ENCODE assay signal across 37 cellular contexts in the genomic region with DNA sequence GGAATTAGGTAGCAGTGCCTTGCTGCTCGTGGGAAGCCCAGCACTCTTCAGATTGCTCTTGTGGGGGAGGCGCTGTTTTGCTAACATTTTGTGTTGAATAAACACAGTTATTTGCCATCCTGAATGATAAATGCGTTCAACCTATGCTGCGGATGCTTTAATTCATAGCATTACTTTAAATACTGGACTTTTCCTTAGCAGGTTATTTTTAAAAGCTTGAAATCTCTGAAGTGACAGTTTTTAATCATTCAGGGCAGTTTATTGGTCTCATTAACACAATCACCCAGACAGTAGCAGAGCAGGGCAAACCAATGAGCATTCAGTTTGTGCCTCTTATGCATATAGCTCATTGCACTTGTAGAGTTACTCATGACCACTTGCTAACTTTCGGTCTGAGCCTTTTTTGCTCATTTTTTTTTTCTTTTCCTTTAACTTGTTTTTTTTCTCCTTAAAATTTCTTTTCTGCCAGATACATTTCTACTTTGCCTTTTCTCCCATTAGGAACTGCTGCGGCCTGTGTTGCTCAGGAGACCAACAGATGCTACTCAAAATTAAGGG. TPM values are rescaled to one million over a fixed set of nuclear protein-coding genes. Genes with fewer than 3 reads are reported as not detected.
"Had no signal": no experiment of that assay in that cellular context is flagged by ENCODE, and none has a peak within 500 bp of the region (broad histone marks: within the 10 kb centered on the region; RNA-seq: fewer than 3 reads in every experiment).

No MANE protein-coding gene starts in this region.

- H3K27ac Mint-ChIP-seq: activated CD4-positive, alpha-beta memory T cell treated with anti-CD3 and anti-CD28 coated beads, Interleukin-2, amount 10 ng/mL, durations not matched to agents 7 days and 5 days; activated CD4-positive, alpha-beta T cell treated with anti-CD3 and anti-CD28 coated beads for 36 hours; activated CD4-positive, alpha-beta T cell treated with anti-CD3 and anti-CD28 coated beads, Interleukin-2, amount 10 ng/mL, durations not matched to agents 7 days and 5 days; activated CD8-positive, alpha-beta memory T cell treated with anti-CD3 and anti-CD28 coated beads, Interleukin-2, amount 10 ng/mL, durations not matched to agents 7 days and 5 days; activated CD8-positive, alpha-beta T cell treated with anti-CD3 and anti-CD28 coated beads, Interleukin-2, amount 10 ng/mL, durations not matched to agents 7 days and 5 days; activated naive CD4-positive, alpha-beta T cell treated with anti-CD3 and anti-CD28 coated beads, Interleukin-2, amount 10 ng/mL, durations not matched to agents 7 days and 5 days; activated naive CD4-positive, alpha-beta T cell treated with anti-CD3 and anti-CD28 coated beads, Interleukin-2, amount 50 U/mL, for 24 hours; activated naive CD8-positive, alpha-beta T cell; activated naive CD8-positive, alpha-beta T cell treated with anti-CD3 and anti-CD28 coated beads, Interleukin-2, amount 10 ng/mL, durations not matched to agents 7 days and 5 days; activated naive CD8-positive, alpha-beta T cell treated with anti-CD3 and anti-CD28 coated beads, Interleukin-2, amount 50 U/mL, for 24 hours; activated T-cell treated with anti-CD3 and anti-CD28 coated beads, Interleukin-2, amount 50 U/mL, for 24 hours; activated T-helper 2 cell treated with anti-CD3 and anti-CD28 coated beads, Interferon-gamma antibody, Interleukin-2, Interleukin-4, amounts not matched to agents 10 μg/mL and 5 μg/mL and 100 μg/mL, durations not matched to agents 14 hours and 24 hours and 36 hours; brain; T-helper 1 cell treated with Interleukin-12 subunit alpha and Interleukin-12 subunit beta and Interleukin-4 antibody, amounts not matched to agents 30 μg/mL and 1 μg/mL, for 36 hours; T-helper 2 cell treated with Interferon-gamma antibody and Interleukin-4, amounts not matched to agents 5 μg/mL and 100 μg/mL, for 36 hours; WTC11 had no signal

- H3K4me1 Mint-ChIP-seq: central memory CD8-positive, alpha-beta T cell had no signal

- ATAC-seq: activated CD4-positive, alpha-beta T cell treated with anti-CD3 and anti-CD28 coated beads for 36 hours; activated CD4-positive, CD25-positive, alpha-beta regulatory T cell treated with anti-CD3 and anti-CD28 coated beads, Interleukin-2, amount 50 U/mL, for 24 hours; activated CD8-positive, alpha-beta memory T cell treated with anti-CD3 and anti-CD28 coated beads, Interleukin-2, amount 10 ng/mL, durations not matched to agents 7 days and 5 days; activated CD8-positive, alpha-beta T cell treated with anti-CD3 and anti-CD28 coated beads, Interleukin-2, amount 10 ng/mL, durations not matched to agents 7 days and 5 days; activated naive CD8-positive, alpha-beta T cell treated with anti-CD3 and anti-CD28 coated beads, Interleukin-2, amount 50 U/mL, for 24 hours; WTC11 had no signal

- H3K36me3 ChIP-seq: ascending aorta, cardiac muscle cell, WERI-Rb-1 had no signal

- H3K4me3 Mint-ChIP-seq: activated CD4-positive, alpha-beta memory T cell treated with anti-CD3 and anti-CD28 coated beads, Interleukin-2, amount 10 ng/mL, durations not matched to agents 7 days and 5 days; activated CD4-positive, alpha-beta T cell treated with anti-CD3 and anti-CD28 coated beads for 36 hours; activated CD4-positive, alpha-beta T cell treated with anti-CD3 and anti-CD28 coated beads, Interleukin-2, amount 10 ng/mL, durations not matched to agents 7 days and 5 days; activated CD8-positive, alpha-beta memory T cell treated with anti-CD3 and anti-CD28 coated beads, Interleukin-2, amount 10 ng/mL, durations not matched to agents 7 days and 5 days; activated CD8-positive, alpha-beta T cell treated with anti-CD3 and anti-CD28 coated beads, Interleukin-2, amount 10 ng/mL, durations not matched to agents 7 days and 5 days; activated naive CD4-positive, alpha-beta T cell treated with anti-CD3 and anti-CD28 coated beads, Interleukin-2, amount 10 ng/mL, durations not matched to agents 7 days and 5 days; activated naive CD4-positive, alpha-beta T cell treated with anti-CD3 and anti-CD28 coated beads, Interleukin-2, amount 50 U/mL, for 24 hours; activated naive CD8-positive, alpha-beta T cell; activated naive CD8-positive, alpha-beta T cell treated with anti-CD3 and anti-CD28 coated beads, Interleukin-2, amount 10 ng/mL, durations not matched to agents 7 days and 5 days; activated naive CD8-positive, alpha-beta T cell treated with anti-CD3 and anti-CD28 coated beads, Interleukin-2, amount 50 U/mL, for 24 hours; activated T-cell treated with anti-CD3 and anti-CD28 coated beads, Interleukin-2, amount 50 U/mL, for 24 hours; central memory CD8-positive, alpha-beta T cell; T-helper 1 cell treated with Interleukin-12 subunit alpha and Interleukin-12 subunit beta and Interleukin-4 antibody, amounts not matched to agents 30 μg/mL and 1 μg/mL, for 36 hours; T-helper 2 cell treated with Interferon-gamma antibody and Interleukin-4, amounts not matched to agents 5 μg/mL and 100 μg/mL, for 36 hours; WTC11 had no signal

- H3K4me1 ChIP-seq: ascending aorta had no signal

- H3K4me3 ChIP-seq: ascending aorta, cardiac muscle cell had no signal

- H3K9me3 ChIP-seq: ascending aorta had no signal

- DNase-seq: activated CD4-positive, alpha-beta memory T cell treated with anti-CD3 and anti-CD28 coated beads, Interleukin-2, amount 10 ng/mL, durations not matched to agents 7 days and 5 days; activated CD4-positive, alpha-beta T cell treated with anti-CD3 and anti-CD28 coated beads for 1 hour; activated CD4-positive, alpha-beta T cell treated with anti-CD3 and anti-CD28 coated beads for 36 hours; activated CD4-positive, alpha-beta T cell treated with anti-CD3 and anti-CD28 coated beads for 48 hours; activated CD4-positive, alpha-beta T cell treated with anti-CD3 and anti-CD28 coated beads, Interleukin-2, amount 10 ng/mL, durations not matched to agents 7 days and 5 days; activated CD4-positive, alpha-beta T cell treated with anti-CD3 and anti-CD28 coated beads, Interleukin-2, amount 50 U/mL, for 48 hours; activated CD4-positive, CD25-positive, alpha-beta regulatory T cell; activated CD8-positive, alpha-beta memory T cell treated with anti-CD3 and anti-CD28 coated beads for 24 hours; activated CD8-positive, alpha-beta memory T cell treated with anti-CD3 and anti-CD28 coated beads, Interleukin-2, amount 10 ng/mL, durations not matched to agents 7 days and 5 days; activated CD8-positive, alpha-beta memory T cell treated with anti-CD3 and anti-CD28 coated beads, Interleukin-2, amount 50 U/mL, for 48 hours; activated CD8-positive, alpha-beta T cell treated with anti-CD3 and anti-CD28 coated beads, Interleukin-2, amount 10 ng/mL, durations not matched to agents 7 days and 5 days; activated effector memory CD4-positive, alpha-beta T cell treated with Interleukin-2 at 50 U/mL for 16 hours; activated gamma-delta T cell; activated naive CD4-positive, alpha-beta T cell treated with anti-CD3 and anti-CD28 coated beads, Interleukin-2, amount 10 ng/mL, durations not matched to agents 7 days and 5 days; activated naive CD4-positive, alpha-beta T cell treated with Interleukin-2 at 50 U/mL for 16 hours; activated naive CD8-positive, alpha-beta T cell treated with anti-CD3 and anti-CD28 coated beads, Interleukin-2, amount 10 ng/mL, durations not matched to agents 7 days and 5 days; activated naive CD8-positive, alpha-beta T cell treated with anti-CD3 and anti-CD28 coated beads, Interleukin-2, amount 50 U/mL, for 24 hours; activated T-cell treated with anti-CD3 and anti-CD28 coated beads, Interleukin-2, amount 50 U/mL, for 24 hours; activated T-cell treated with anti-CD3 and anti-CD28 coated beads, Interleukin-2, amount 50 U/mL, for 48 hours; amygdala; anterior cingulate cortex; T-helper 1 cell; T-helper 2 cell; T-helper 9 cell; WERI-Rb-1 had no signal

- H3K9me3 Mint-ChIP-seq: activated CD4-positive, alpha-beta memory T cell treated with anti-CD3 and anti-CD28 coated beads, Interleukin-2, amount 10 ng/mL, durations not matched to agents 7 days and 5 days; activated CD4-positive, alpha-beta T cell treated with anti-CD3 and anti-CD28 coated beads, Interleukin-2, amount 10 ng/mL, durations not matched to agents 7 days and 5 days; activated naive CD4-positive, alpha-beta T cell treated with anti-CD3 and anti-CD28 coated beads, Interleukin-2, amount 10 ng/mL, durations not matched to agents 7 days and 5 days; activated naive CD4-positive, alpha-beta T cell treated with anti-CD3 and anti-CD28 coated beads, Interleukin-2, amount 50 U/mL, for 24 hours; activated naive CD8-positive, alpha-beta T cell treated with anti-CD3 and anti-CD28 coated beads, Interleukin-2, amount 10 ng/mL, durations not matched to agents 7 days and 5 days; activated naive CD8-positive, alpha-beta T cell treated with anti-CD3 and anti-CD28 coated beads, Interleukin-2, amount 50 U/mL, for 24 hours; activated T-cell treated with anti-CD3 and anti-CD28 coated beads, Interleukin-2, amount 50 U/mL, for 24 hours; activated T-helper 2 cell treated with anti-CD3 and anti-CD28 coated beads, Interferon-gamma antibody, Interleukin-2, Interleukin-4, amounts not matched to agents 10 μg/mL and 5 μg/mL and 100 μg/mL, durations not matched to agents 14 hours and 24 hours and 36 hours; brain; central memory CD8-positive, alpha-beta T cell; T-helper 1 cell treated with Interleukin-12 subunit alpha and Interleukin-12 subunit beta and Interleukin-4 antibody, amounts not matched to agents 30 μg/mL and 1 μg/mL, for 36 hours; T-helper 2 cell treated with Interferon-gamma antibody and Interleukin-4, amounts not matched to agents 5 μg/mL and 100 μg/mL, for 36 hours; WTC11 had no signal

- H3K36me3 Mint-ChIP-seq: activated naive CD4-positive, alpha-beta T cell treated with anti-CD3 and anti-CD28 coated beads, Interleukin-2, amount 10 ng/mL, durations not matched to agents 7 days and 5 days; activated naive CD4-positive, alpha-beta T cell treated with anti-CD3 and anti-CD28 coated beads, Interleukin-2, amount 50 U/mL, for 24 hours; activated naive CD8-positive, alpha-beta T cell; activated naive CD8-positive, alpha-beta T cell treated with anti-CD3 and anti-CD28 coated beads, Interleukin-2, amount 10 ng/mL, durations not matched to agents 7 days and 5 days; brain; WTC11 had no signal

- H3K27ac ChIP-seq: ascending aorta, cardiac muscle cell, WERI-Rb-1 had no signal

RNA-seq across cellular contexts. Expression of a gene that starts 5.2 kb away (rescaled TPM):
- total RNA-seq: activated CD4-positive, alpha-beta memory T cell treated with anti-CD3 and anti-CD28 coated beads, Interleukin-2, amount 10 ng/mL, durations not matched to agents 7 days and 5 days; activated CD4-positive, alpha-beta T cell treated with anti-CD3 and anti-CD28 coated beads for 36 hours; activated CD4-positive, alpha-beta T cell treated with anti-CD3 and anti-CD28 coated beads, Interleukin-2, amount 10 ng/mL, durations not matched to agents 7 days and 5 days; activated CD8-positive, alpha-beta memory T cell treated with anti-CD3 and anti-CD28 coated beads, Interleukin-2, amount 10 ng/mL, durations not matched to agents 7 days and 5 days; activated CD8-positive, alpha-beta T cell treated with anti-CD3 and anti-CD28 coated beads, Interleukin-2, amount 10 ng/mL, durations not matched to agents 7 days and 5 days; activated naive CD8-positive, alpha-beta T cell treated with anti-CD3 and anti-CD28 coated beads, Interleukin-2, amount 10 ng/mL, durations not matched to agents 7 days and 5 days; activated T-helper 2 cell treated with anti-CD3 and anti-CD28 coated beads, Interferon-gamma antibody, Interleukin-2, Interleukin-4, amounts not matched to agents 10 μg/mL and 5 μg/mL and 100 μg/mL, durations not matched to agents 14 hours and 24 hours and 36 hours; ascending aorta; bronchial epithelial cell had no signal
